Comparison of ENCODE assay signal across 8 cellular contexts in genomic region chr12:101200145-101200544, GRCh38. TPM values are rescaled to one million over a fixed set of nuclear protein-coding genes. Genes with fewer than 3 reads are reported as not detected.
"Had no signal": no experiment of that assay in that cellular context is flagged by ENCODE, and none has a peak within 500 bp of the region (broad histone marks: within the 10 kb centered on the region; RNA-seq: fewer than 3 reads in every experiment).

No MANE protein-coding gene starts in this region.

- ATAC-seq: GM23338, HCT116, HepG2 had no signal

- FAIRE-seq: H1, H54, HepG2 had no signal

- DNase-seq: H9, HFFc6 had no signal

RNA-seq across cellular contexts. Expression of gene SLC5A8, which starts 9.9 kb away (rescaled TPM):
- total RNA-seq: HepG2, HFFc6, HT1080 had no signal
